ENCODE assay signal across 22 cellular contexts in the genomic region with DNA sequence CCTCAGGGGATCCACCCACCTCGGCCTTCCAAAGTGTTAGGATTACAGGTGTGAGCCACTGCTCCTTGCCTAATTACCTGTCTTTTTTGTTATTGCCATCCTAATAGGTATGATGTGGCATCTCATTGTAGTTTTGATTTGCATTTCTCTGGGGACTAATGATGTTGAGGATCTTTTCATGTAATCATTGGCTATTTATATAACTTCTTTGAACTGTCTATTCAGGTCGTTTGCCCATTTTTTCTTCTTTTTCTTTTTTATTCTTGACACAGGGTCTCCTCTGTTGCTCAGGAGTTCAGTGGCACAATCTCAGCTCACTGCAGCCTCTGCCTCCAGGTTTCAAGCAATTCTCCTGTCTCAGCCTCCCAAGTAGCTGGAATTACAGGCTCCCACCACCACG. TPM values are rescaled to one million over a fixed set of nuclear protein-coding genes. Genes with fewer than 3 reads are reported as not detected.
DNase-seq lines count a peak whose midpoint lies in the region; ATAC-seq and TF ChIP-seq lines count a peak whose summit lies in the region.
"Had no signal": no experiment of that assay in that cellular context is flagged by ENCODE, and none has a peak within 500 bp of the region (broad histone marks: within the 10 kb centered on the region; RNA-seq: fewer than 3 reads in every experiment).

No MANE protein-coding gene starts in this region.

- H3K27me3 Mint-ChIP-seq in neural crest cell (ENCODE audit: low read depth), result peaks cover 43% of the 10 kb centered on the region

- peaks cover 20% of the 10 kb centered on the region for H3K4me1 Mint-ChIP-seq in neural crest cell

- no peak overlapping the region for H3K27ac Mint-ChIP-seq in neural crest cell (ENCODE audit: unreplicated experiment)
- H3K27ac Mint-ChIP-seq: activated CD4-positive, alpha-beta T cell treated with anti-CD3 and anti-CD28 coated beads, Interleukin-2, amount 10 ng/mL, durations not matched to agents 7 days and 5 days; CD4-positive, CD25-positive, alpha-beta regulatory T cell; memory B cell; stimulated activated memory B cell treated with anti-CD40 and anti-IgM and Interleukin-4, amounts not matched to agents 10 μg/mL and 1 μg/mL and 100 μg/mL, for 72 hours had no signal

- H3K27me3 ChIP-seq in heart right ventricle, result peaks cover 0 to 27% (median 0%) of the 10 kb centered on the region in 7 donors
- H3K27me3 ChIP-seq in esophagus muscularis mucosa, result no peaks in the 10 kb centered on the region
- H3K27me3 ChIP-seq in upper lobe of right lung, result no peaks in the 10 kb centered on the region
- H3K27me3 ChIP-seq in suprapubic skin, result no peaks in the 10 kb centered on the region

- DNase-seq in heart right ventricle, result no peak
- DNase-seq in Right ventricle myocardium superior, result no peak
- no peak for DNase-seq in esophagus muscularis mucosa (ENCODE audit: extremely low spot score)
- no peak for DNase-seq in neural crest cell (ENCODE audit: low read depth, low spot score)
- no peak for DNase-seq in upper lobe of right lung
- DNase-seq in stimulated activated CD4-positive, alpha-beta T cell treated with anti-CD3 and anti-CD28 coated beads, Interleukin-4, amount 100 ng/mL, for 4 hours, result no peak
- no peak for DNase-seq in activated naive CD4-positive, alpha-beta T cell treated with anti-CD3 and anti-CD28 coated beads, Interleukin-2, amount 50 U/mL, for 16 hours
- DNase-seq in suprapubic skin (ENCODE audit: low spot score in 2 of 2), result no peak
- DNase-seq: activated CD4-positive, alpha-beta T cell treated with anti-CD3 and anti-CD28 coated beads, Interleukin-2, amount 10 ng/mL, durations not matched to agents 7 days and 5 days; activated CD8-positive, alpha-beta memory T cell treated with anti-CD3 and anti-CD28 coated beads, Interleukin-2, amount 50 U/mL, for 4 hours; activated effector memory CD4-positive, alpha-beta T cell treated with Interleukin-2 at 50 U/mL for 16 hours; CD4-positive, CD25-positive, alpha-beta regulatory T cell; DMS153; GDM1; H7; NCI-H524; T-helper 1 cell had no signal

- H3K4me3 ChIP-seq in heart right ventricle (no peak overlapping the region), esophagus muscularis mucosa (peak overlapping the region in 3 of 4 donors; percentile 85 to 94 (median 87)), upper lobe of right lung (no peak overlapping the region), suprapubic skin (no peak overlapping the region)

- TF ChIP-seq CTCF in heart right ventricle (IDR thresholded peaks at IDR 0.05) (no peak), esophagus muscularis mucosa (IDR thresholded peaks at IDR 0.05) (no peak), neural crest cell (conservative IDR thresholded peaks at IDR 0.05) (no peak), upper lobe of right lung (IDR thresholded peaks at IDR 0.05) (no peak), suprapubic skin (IDR thresholded peaks at IDR 0.05) (no peak)

- TF ChIP-seq POLR2A in esophagus muscularis mucosa (IDR thresholded peaks at IDR 0.05; ENCODE audit: low read depth), result no peak
- no peak for TF ChIP-seq POLR2A in suprapubic skin (IDR thresholded peaks at IDR 0.05)

- intact Hi-C loops in heart right ventricle (cut with DNase I) (loop anchor here in 4 of 10 donors (5.0 kb wide), 1 partner anchor 37 kb away; a partner anchor contains a TSS), Right ventricle myocardium superior (cut with DNase I) (no loop called here), esophagus muscularis mucosa (cut with DNase I) (no loop called here), upper lobe of right lung (cut with DNase I) (no loop called here)

- TF ChIP-seq EP300 in esophagus muscularis mucosa (IDR thresholded peaks at IDR 0.05) (no peak), suprapubic skin (IDR thresholded peaks at IDR 0.05) (no peak)

- H3K9me3 ChIP-seq in heart right ventricle, result no peaks in the 10 kb centered on the region
- no peaks in the 10 kb centered on the region for H3K9me3 ChIP-seq in esophagus muscularis mucosa
- H3K9me3 ChIP-seq in upper lobe of right lung, result no peaks in the 10 kb centered on the region
- no peaks in the 10 kb centered on the region for H3K9me3 ChIP-seq in suprapubic skin

- peak overlapping the region; percentile 46 for H3K4me3 Mint-ChIP-seq in neural crest cell
- H3K4me3 Mint-ChIP-seq: activated CD4-positive, alpha-beta T cell treated with anti-CD3 and anti-CD28 coated beads, Interleukin-2, amount 10 ng/mL, durations not matched to agents 7 days and 5 days; stimulated activated memory B cell treated with anti-CD40 and anti-IgM and Interleukin-4, amounts not matched to agents 10 μg/mL and 1 μg/mL and 100 μg/mL, for 72 hours had no signal

- H3K27ac ChIP-seq in heart right ventricle, result peak overlapping the region in 8 of 10 donors; percentile 90 to 96 (median 94)
- H3K27ac ChIP-seq in esophagus muscularis mucosa (replicated peaks in 1 of 4), result peak overlapping the region; percentile 99 to 100 (median 99)
- H3K27ac ChIP-seq in upper lobe of right lung, result peak overlapping the region; percentile 86
- H3K27ac ChIP-seq in suprapubic skin, result no peak overlapping the region
- H3K27ac ChIP-seq: cardiac muscle cell had no signal

- no peaks in the 10 kb centered on the region for H3K9me3 Mint-ChIP-seq in neural crest cell
- H3K9me3 Mint-ChIP-seq: activated CD4-positive, alpha-beta T cell treated with anti-CD3 and anti-CD28 coated beads, Interleukin-2, amount 10 ng/mL, durations not matched to agents 7 days and 5 days; memory B cell; stimulated activated memory B cell treated with anti-CD40 and anti-IgM and Interleukin-4, amounts not matched to agents 10 μg/mL and 1 μg/mL and 100 μg/mL, for 72 hours had no signal

- 82 to 86% methylated on average over 3 of the region's 3 CpGs for WGBS in heart right ventricle, 2 donors
- WGBS in esophagus muscularis mucosa, result 80% methylated on average over 3 of the region's 3 CpGs
- 78% methylated on average over 3 of the region's 3 CpGs for WGBS in suprapubic skin

- H3K36me3 ChIP-seq in heart right ventricle (peaks cover 0 to 43% (median 18%) of the 10 kb centered on the region in 9 donors), esophagus muscularis mucosa (peaks cover 30 to 43% (median 41%) of the 10 kb centered on the region in 4 donors), upper lobe of right lung (peaks cover 13% of the 10 kb centered on the region), suprapubic skin (peaks cover 32% of the 10 kb centered on the region)

- H3K4me1 ChIP-seq in heart right ventricle (peaks cover 8 to 27% (median 18%) of the 10 kb centered on the region in 9 donors), esophagus muscularis mucosa (peaks cover 22 to 44% (median 43%) of the 10 kb centered on the region in 4 donors), upper lobe of right lung (peaks cover 10% of the 10 kb centered on the region), suprapubic skin (peaks cover 38% of the 10 kb centered on the region)

- H3K36me3 Mint-ChIP-seq in neural crest cell (ENCODE audit: low read depth), result no peaks in the 10 kb centered on the region

- ATAC-seq in heart right ventricle (no peak), Right ventricle myocardium superior (ENCODE audit: poor library complexity) (no peak), upper lobe of right lung (no peak)
- ATAC-seq: stimulated activated memory B cell treated with anti-CD40 and anti-IgM and Interleukin-4, amounts not matched to agents 10 μg/mL and 1 μg/mL and 100 μg/mL, for 72 hours had no signal

RNA-seq across cellular contexts. Expression of a gene that starts 1.3 kb away (rescaled TPM):
- 10 to 100 TPM; 11.3 to 43.0 (median 16.7) TPM for total RNA-seq in heart right ventricle
- polyA plus RNA-seq in heart right ventricle, result 10 to 100 TPM; 20.8 to 37.3 TPM
- total RNA-seq in Right ventricle myocardium superior, result 13.2 TPM
- total RNA-seq in esophagus muscularis mucosa, result 100 to 1,000 TPM; 255 to 471 (median 274) TPM
- total RNA-seq in neural crest cell, result 7.2 and 8.8 TPM in 2 replicates
- 49.9 TPM for total RNA-seq in upper lobe of right lung
- 10 to 100 TPM; 13.2 to 18.8 (median 14.6) TPM for total RNA-seq in suprapubic skin

RNA-seq across cellular contexts. Expression of a gene that starts 11.3 kb away (rescaled TPM):
- 1 to 10 TPM; 3.8 to 7.8 (median 6.4) TPM for total RNA-seq in heart right ventricle
- polyA plus RNA-seq in heart right ventricle, result 10 to 100 TPM in 1 of 2 donors, 1 to 10 TPM in 1; 8.4 to 11.9 TPM
- total RNA-seq in Right ventricle myocardium superior, result 5.8 TPM
- total RNA-seq in esophagus muscularis mucosa, result 10 to 100 TPM in 2 of 4 donors, 1 to 10 TPM in 2; 5.4 to 13.4 (median 9.9) TPM
- total RNA-seq in neural crest cell, result 11.8 and 12.3 TPM in 2 replicates
- 10.8 TPM for total RNA-seq in upper lobe of right lung
- 10 to 100 TPM in 3 of 4 donors, 1 to 10 TPM in 1; 9.7 to 24.3 (median 17.9) TPM for total RNA-seq in suprapubic skin

RNA-seq across cellular contexts. Expression of a gene that starts 12.3 kb away (rescaled TPM):
- total RNA-seq in heart right ventricle (not detected), Right ventricle myocardium superior (not detected), esophagus muscularis mucosa (under 1 TPM in 3 of 4 donors, not detected in 1; 0.13 to 0.66 (median 0.34) TPM), neural crest cell (not detected in 2 replicates), upper lobe of right lung (3.1 TPM), suprapubic skin (1 to 10 TPM in 2 of 4 donors, not detected in 2; 1.1 to 1.4 TPM)
- polyA plus RNA-seq in heart right ventricle, result 1 to 10 TPM in 1 of 2 donors, under 1 TPM in 1; 0.77 to 1.9 TPM
- total RNA-seq: LHCN-M2 had no signal
- polyA plus RNA-seq: neural cell had no signal

RNA-seq across cellular contexts. Expression of a gene that starts 28.0 kb away (rescaled TPM):
- total RNA-seq in heart right ventricle, result 1 to 10 TPM; 1.9 to 5.4 (median 2.7) TPM
- 1 to 10 TPM in 1 of 2 donors, under 1 TPM in 1; 0.22 to 1.5 TPM for polyA plus RNA-seq in heart right ventricle
- total RNA-seq in Right ventricle myocardium superior, result 1.9 TPM
- total RNA-seq in esophagus muscularis mucosa, result 1 to 10 TPM in 2 of 4 donors, under 1 TPM in 2; 0.50 to 1.9 (median 1.3) TPM
- total RNA-seq in neural crest cell, result 0.91 and 1.0 TPM in 2 replicates
- 0.84 TPM for total RNA-seq in upper lobe of right lung
- total RNA-seq in suprapubic skin, result 1 to 10 TPM; 1.0 to 5.3 (median 1.8) TPM

RNA-seq across cellular contexts. Expression of a gene that starts 37.6 kb away (rescaled TPM):
- total RNA-seq in heart right ventricle, result 10 to 100 TPM; 21.9 to 28.0 (median 24.4) TPM
- 10 to 100 TPM; 31.9 to 44.4 TPM for polyA plus RNA-seq in heart right ventricle
- 20.1 TPM for total RNA-seq in Right ventricle myocardium superior
- total RNA-seq in esophagus muscularis mucosa, result 10 to 100 TPM; 32.4 to 51.3 (median 43.6) TPM
- 47.6 and 47.7 TPM in 2 replicates for total RNA-seq in neural crest cell
- 62.8 TPM for total RNA-seq in upper lobe of right lung
- total RNA-seq in suprapubic skin, result 100 to 1,000 TPM in 1 of 4 donors, 10 to 100 TPM in 3; 44.6 to 109 (median 56.1) TPM

Comparison
In these comparisons a context has a peak if more than half of its experiments do, and no peak if none do; other contexts are left out.
1. H3K4me3 ChIP-seq: peak in esophagus muscularis mucosa (3 of 4); none in heart right ventricle (0 of 10), upper lobe of right lung (single experiment) and suprapubic skin (single experiment).